ENCODE assay signal across 8 cellular contexts in the genomic region with DNA sequence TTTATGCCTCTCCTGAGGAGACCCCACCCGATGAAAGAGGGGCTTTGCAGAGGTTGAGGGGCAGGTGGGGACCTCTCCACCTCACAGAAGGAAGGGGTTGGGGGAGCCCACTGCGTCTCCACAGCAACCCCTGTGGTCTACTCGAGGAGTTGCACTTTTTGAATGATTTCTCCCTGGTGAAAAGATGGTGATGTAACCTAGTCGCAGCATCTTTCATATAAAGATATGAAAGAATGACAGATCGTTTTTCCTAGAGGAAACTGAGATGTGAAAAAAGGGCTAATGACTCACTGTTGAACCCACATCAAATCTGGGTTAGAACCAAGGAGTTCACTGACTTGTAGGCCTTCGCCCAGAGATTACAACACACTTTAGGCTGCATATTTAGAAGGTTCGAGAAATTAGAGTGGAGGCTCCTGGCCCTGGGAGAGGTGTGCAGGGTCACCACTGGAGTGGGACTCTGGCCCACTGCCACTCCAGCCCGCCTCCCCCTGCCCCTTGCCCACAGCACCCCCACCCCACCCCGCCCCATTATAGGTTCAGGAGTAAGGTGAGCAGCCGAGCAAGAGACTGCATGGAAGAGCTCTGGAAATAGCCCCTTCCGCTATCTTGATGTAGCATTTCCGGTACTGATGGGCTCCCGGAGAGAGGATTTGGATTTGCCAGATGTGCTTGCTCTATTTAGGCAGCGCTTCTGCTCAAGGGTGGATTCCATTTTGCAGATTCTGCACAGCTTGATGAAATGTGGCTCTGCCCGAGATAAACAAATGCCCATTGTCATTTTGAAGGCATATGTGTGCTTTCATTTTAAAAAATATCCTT. TPM values are rescaled to one million over a fixed set of nuclear protein-coding genes. Genes with fewer than 3 reads are reported as not detected.
A peak's percentile ranks its signal among the peaks of the same experiment; 100 is the strongest.
DNase-seq lines count a peak whose midpoint lies in the region; ATAC-seq, FAIRE-seq and TF ChIP-seq lines count a peak whose summit lies in the region.

No MANE protein-coding gene starts in this region.

- H3K27me3 Mint-ChIP-seq in nephron (ENCODE audit: low read depth) = peaks cover 6% of the 10 kb centered on the region

- H3K9me3 Mint-ChIP-seq in nephron = no peaks in the 10 kb centered on the region

- peaks cover 58% of the 10 kb centered on the region for H3K4me1 Mint-ChIP-seq in nephron

- H3K4me3 ChIP-seq in SJSA1 = peak overlapping the region; percentile 18

- H3K36me3 Mint-ChIP-seq in nephron (ENCODE audit: low read depth) = peaks cover 21% of the 10 kb centered on the region

- peaks cover 58% of the 10 kb centered on the region for H3K4me1 ChIP-seq in SJSA1 (replicated peaks)

- no peaks in the 10 kb centered on the region for H3K9me3 ChIP-seq in SJSA1 (replicated peaks)

- DNase-seq in stimulated activated CD4-positive, alpha-beta T cell treated with anti-CD3 and anti-CD28 coated beads, Interleukin-1b, Interleukin-23, amount 100 ng/mL, for 48 hours = peak; percentile 13
- no peak for DNase-seq in stimulated activated CD4-positive, alpha-beta T cell treated with anti-CD3 and anti-CD28 coated beads, Interleukin-4, amount 100 ng/mL, for 4 hours
- peak in 1 of 2 experiments; percentile 58 for DNase-seq in SJSA1 (ENCODE audit: low read depth in 1 of 2, low spot score in 2 of 2)
- DNase-seq in dedifferentiated amniotic fluid mesenchymal stem cell (ENCODE audit: extremely low spot score) = peak; percentile 49
- no peak for DNase-seq in GM12892 (ENCODE audit: insufficient read length)
- DNase-seq in NCI-H748 treated with DMSO at 0.1 percent for 48 hours (lab: John Stamatoyannopoulos, UW) = no peak

- no peak for TF ChIP-seq POLR2A in GM12892 (IDR thresholded peaks at IDR 0.05; ENCODE audit: low read depth, low read length)

- FAIRE-seq in GM12892 (lab: Jason Lieb, UNC) = no peak

- TF ChIP-seq CTCF in nephron (IDR thresholded peaks at IDR 0.05; ENCODE audit: unreplicated experiment in 3 of 3) = peak; percentile 30 to 39 (median 38)

- H3K4me3 Mint-ChIP-seq in nephron = peak overlapping the region in 2 of 3 experiments; percentile 65 to 78

- H3K27me3 ChIP-seq in SJSA1 (replicated peaks) = no peaks in the 10 kb centered on the region

- H3K36me3 ChIP-seq in SJSA1 = no peaks in the 10 kb centered on the region

- peak overlapping the region in 2 of 3 experiments; percentile 78 to 93 for H3K27ac Mint-ChIP-seq in nephron

- ATAC-seq in HG03064 (IDR thresholded peaks at IDR 0.05; ENCODE audit: low read depth, unreplicated experiment) = peak; percentile 66

- peak overlapping the region; percentile 82 for H3K27ac ChIP-seq in SJSA1

RNA-seq across cellular contexts. Expression of gene TGFB2, which starts 6.7 kb away (rescaled TPM):
- 3.4 and 7.4 TPM in 2 replicates for total RNA-seq in SJSA1 (2014; rRNA removed; shearing (Covaris generic))
- not detected for polyA plus RNA-seq in GM12892 (2012; ENCODE audit: missing spikeins)

Comparison
In these comparisons a context has a peak if more than half of its experiments do, and no peak if none do; other contexts are left out.
1. DNase-seq: peak in stimulated activated CD4-positive, alpha-beta T cell treated with anti-CD3 and anti-CD28 coated beads, Interleukin-1b, Interleukin-23, amount 100 ng/mL, for 48 hours (single experiment) and dedifferentiated amniotic fluid mesenchymal stem cell (single experiment); none in stimulated activated CD4-positive, alpha-beta T cell treated with anti-CD3 and anti-CD28 coated beads, Interleukin-4, amount 100 ng/mL, for 4 hours (0 of 2), GM12892 (single experiment) and NCI-H748 treated with DMSO at 0.1 percent for 48 hours (single experiment).